Comparison of ENCODE assay signal across 1 cellular context in genomic region chr20:2655331-2656116, GRCh38.
TF ChIP-seq lines count a peak whose summit lies in the region.

No MANE protein-coding gene starts in this region.

TF ChIP-seq in HepG2, 621 proteins besides CTCF, POLR2A, EP300 and RAD21 (continued from another document and continues in another):
- TF ChIP-seq ZNF563 (CRISPR knock-in tag; IDR thresholded peaks at IDR 0.05) (0 out of 2 replicates have a peak, but pooled peaks have one; percentile 41), ZNF337 (CRISPR knock-in tag; IDR thresholded peaks at IDR 0.05; ENCODE audit: borderline replicate concordance, low read depth) (no peak), PCBP1 (IDR thresholded peaks at IDR 0.05; ENCODE audit: borderline replicate concordance, low read depth, low read length) (no peak), ZBTB33 (CRISPR knock-in tag; IDR thresholded peaks at IDR 0.05) (no peak), KDM5B (CRISPR knock-in tag; IDR thresholded peaks at IDR 0.05; ENCODE audit: borderline replicate concordance) (no peak), CHD2 (IDR thresholded peaks at IDR 0.05; ENCODE audit: low read depth, low read length) (no peak), RBM22 (optimal IDR thresholded peaks at IDR 0.05; ENCODE audit: low read length) (peak; percentile 40), YEATS4 (CRISPR knock-in tag; IDR thresholded peaks at IDR 0.05; ENCODE audit: borderline replicate concordance) (no peak), CENPT (CRISPR knock-in tag; IDR thresholded peaks at IDR 0.05; ENCODE audit: low read depth) (no peak), ZNF619 (CRISPR knock-in tag; IDR thresholded peaks at IDR 0.05) (no peak), ZNF296 (CRISPR knock-in tag; conservative IDR thresholded peaks at IDR 0.05) (no peak), EZH2 (conservative IDR thresholded peaks at IDR 0.05; ENCODE audit: low read depth, low read length) (no peak), NFYC (CRISPR knock-in tag; IDR thresholded peaks at IDR 0.05) (no peak), ZNF138 (CRISPR knock-in tag; IDR thresholded peaks at IDR 0.05; ENCODE audit: low read depth) (no peak), ZNF263 (CRISPR knock-in tag; IDR thresholded peaks at IDR 0.05) (no peak), BCL6 (CRISPR knock-in tag; IDR thresholded peaks at IDR 0.05) (no peak), NONO (IDR thresholded peaks at IDR 0.05) (no peak), NONO (CRISPR knock-in tag; conservative IDR thresholded peaks at IDR 0.05) (0 out of 2 replicates have a peak, but pooled peaks have one; percentile 18), SKIL (CRISPR knock-in tag; IDR thresholded peaks at IDR 0.05; ENCODE audit: borderline replicate concordance) (0 out of 2 replicates have a peak, but pooled peaks have one; percentile 35), ZC3H4 (CRISPR knock-in tag; IDR thresholded peaks at IDR 0.05; ENCODE audit: borderline replicate concordance) (no peak), FIP1L1 (IDR thresholded peaks at IDR 0.05; ENCODE audit: borderline replicate concordance, insufficient read depth, low read depth, low read length) (no peak), HES4 (CRISPR knock-in tag; IDR thresholded peaks at IDR 0.05; ENCODE audit: borderline replicate concordance) (peak; percentile 25; the same call in 1 of the 2 replicates), ZFX (CRISPR knock-in tag; IDR thresholded peaks at IDR 0.05; ENCODE audit: low read depth) (peak; percentile 2; the same call in 1 of the 2 replicates), ZNF282 (IDR thresholded peaks at IDR 0.05; ENCODE audit: partially characterized antibody) (no peak), KLF13 (CRISPR knock-in tag; IDR thresholded peaks at IDR 0.05) (no peak), ISL2 (CRISPR knock-in tag; IDR thresholded peaks at IDR 0.05) (no peak), THAP7 (CRISPR knock-in tag; IDR thresholded peaks at IDR 0.05) (no peak), HNRNPL (IDR thresholded peaks at IDR 0.05; ENCODE audit: low read depth, low read length) (peak; percentile 42; the same call in 1 of the 2 replicates), PRMT3 (CRISPR knock-in tag; IDR thresholded peaks at IDR 0.05; ENCODE audit: borderline replicate concordance, low read depth) (no peak), ZSCAN22 (CRISPR knock-in tag; IDR thresholded peaks at IDR 0.05) (0 out of 2 replicates have a peak, but pooled peaks have one; percentile 1), TEF (CRISPR knock-in tag; IDR thresholded peaks at IDR 0.05) (no peak), ISX (CRISPR knock-in tag; conservative IDR thresholded peaks at IDR 0.05) (no peak), ZNF382 (CRISPR knock-in tag; IDR thresholded peaks at IDR 0.05; ENCODE audit: borderline replicate concordance) (no peak), ELF4 (CRISPR knock-in tag; IDR thresholded peaks at IDR 0.05; ENCODE audit: borderline replicate concordance) (no peak), THAP8 (CRISPR knock-in tag; IDR thresholded peaks at IDR 0.05; ENCODE audit: borderline replicate concordance) (no peak), ZNF569 (CRISPR knock-in tag; IDR thresholded peaks at IDR 0.05; ENCODE audit: borderline replicate concordance) (no peak), GATA4 (IDR thresholded peaks at IDR 0.05; ENCODE audit: borderline replicate concordance, low read depth) (no peak), SIX4 (CRISPR knock-in tag; IDR thresholded peaks at IDR 0.05) (no peak), ZNF790 (CRISPR knock-in tag; IDR thresholded peaks at IDR 0.05; ENCODE audit: borderline replicate concordance) (no peak; the same call in 1 of the 2 replicates), NFATC3 (CRISPR knock-in tag; IDR thresholded peaks at IDR 0.05) (no peak), ZNF124 (CRISPR knock-in tag; IDR thresholded peaks at IDR 0.05) (no peak)
- TF ChIP-seq, protein P1, sequence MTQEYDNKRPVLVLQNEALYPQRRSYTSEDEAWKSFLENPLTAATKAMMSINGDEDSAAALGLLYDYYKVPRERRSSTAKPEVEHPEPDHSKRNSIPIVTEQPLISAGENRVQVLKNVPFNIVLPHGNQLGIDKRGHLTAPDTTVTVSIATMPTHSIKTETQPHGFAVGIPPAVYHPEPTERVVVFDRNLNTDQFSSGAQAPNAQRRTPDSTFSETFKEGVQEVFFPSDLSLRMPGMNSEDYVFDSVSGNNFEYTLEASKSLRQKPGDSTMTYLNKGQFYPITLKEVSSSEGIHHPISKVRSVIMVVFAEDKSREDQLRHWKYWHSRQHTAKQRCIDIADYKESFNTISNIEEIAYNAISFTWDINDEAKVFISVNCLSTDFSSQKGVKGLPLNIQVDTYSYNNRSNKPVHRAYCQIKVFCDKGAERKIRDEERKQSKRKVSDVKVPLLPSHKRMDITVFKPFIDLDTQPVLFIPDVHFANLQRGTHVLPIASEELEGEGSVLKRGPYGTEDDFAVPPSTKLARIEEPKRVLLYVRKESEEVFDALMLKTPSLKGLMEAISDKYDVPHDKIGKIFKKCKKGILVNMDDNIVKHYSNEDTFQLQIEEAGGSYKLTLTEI (CRISPR knock-in tag; conservative IDR thresholded peaks at IDR 0.05): no peak
- TF ChIP-seq, protein P2, sequence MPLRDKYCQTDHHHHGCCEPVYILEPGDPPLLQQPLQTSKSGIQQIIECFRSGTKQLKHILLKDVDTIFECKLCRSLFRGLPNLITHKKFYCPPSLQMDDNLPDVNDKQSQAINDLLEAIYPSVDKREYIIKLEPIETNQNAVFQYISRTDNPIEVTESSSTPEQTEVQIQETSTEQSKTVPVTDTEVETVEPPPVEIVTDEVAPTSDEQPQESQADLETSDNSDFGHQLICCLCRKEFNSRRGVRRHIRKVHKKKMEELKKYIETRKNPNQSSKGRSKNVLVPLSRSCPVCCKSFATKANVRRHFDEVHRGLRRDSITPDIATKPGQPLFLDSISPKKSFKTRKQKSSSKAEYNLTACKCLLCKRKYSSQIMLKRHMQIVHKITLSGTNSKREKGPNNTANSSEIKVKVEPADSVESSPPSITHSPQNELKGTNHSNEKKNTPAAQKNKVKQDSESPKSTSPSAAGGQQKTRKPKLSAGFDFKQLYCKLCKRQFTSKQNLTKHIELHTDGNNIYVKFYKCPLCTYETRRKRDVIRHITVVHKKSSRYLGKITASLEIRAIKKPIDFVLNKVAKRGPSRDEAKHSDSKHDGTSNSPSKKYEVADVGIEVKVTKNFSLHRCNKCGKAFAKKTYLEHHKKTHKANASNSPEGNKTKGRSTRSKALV (CRISPR knock-in tag; IDR thresholded peaks at IDR 0.05): no peak
- TF ChIP-seq, protein P3, sequence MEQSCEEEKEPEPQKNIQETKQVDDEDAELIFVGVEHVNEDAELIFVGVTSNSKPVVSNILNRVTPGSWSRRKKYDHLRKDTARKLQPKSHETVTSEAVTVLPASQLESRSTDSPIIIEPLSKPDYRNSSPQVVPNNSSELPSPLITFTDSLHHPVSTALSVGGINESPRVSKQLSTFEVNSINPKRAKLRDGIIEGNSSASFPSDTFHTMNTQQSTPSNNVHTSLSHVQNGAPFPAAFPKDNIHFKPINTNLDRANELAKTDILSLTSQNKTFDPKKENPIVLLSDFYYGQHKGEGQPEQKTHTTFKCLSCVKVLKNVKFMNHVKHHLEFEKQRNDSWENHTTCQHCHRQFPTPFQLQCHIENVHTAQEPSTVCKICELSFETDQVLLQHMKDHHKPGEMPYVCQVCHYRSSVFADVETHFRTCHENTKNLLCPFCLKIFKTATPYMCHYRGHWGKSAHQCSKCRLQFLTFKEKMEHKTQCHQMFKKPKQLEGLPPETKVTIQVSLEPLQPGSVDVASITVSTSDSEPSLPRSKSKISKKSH (CRISPR knock-in tag; IDR thresholded peaks at IDR 0.05; ENCODE audit: borderline replicate concordance): 0 out of 2 replicates have a peak, but pooled peaks have one; percentile 27
- TF ChIP-seq, protein P4, sequence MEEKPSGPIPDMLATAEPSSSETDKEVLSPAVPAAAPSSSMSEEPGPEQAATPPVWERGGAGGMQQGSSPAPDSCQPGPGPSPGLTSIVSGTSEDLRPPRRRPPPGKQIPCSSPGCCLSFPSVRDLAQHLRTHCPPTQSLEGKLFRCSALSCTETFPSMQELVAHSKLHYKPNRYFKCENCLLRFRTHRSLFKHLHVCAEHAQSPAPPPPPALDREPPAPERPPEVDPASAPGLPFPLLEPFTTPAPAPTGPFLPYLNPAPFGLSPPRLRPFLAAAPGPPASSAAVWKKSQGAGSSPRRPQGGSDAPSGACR (CRISPR knock-in tag; IDR thresholded peaks at IDR 0.05): no peak
- TF ChIP-seq, protein P5, sequence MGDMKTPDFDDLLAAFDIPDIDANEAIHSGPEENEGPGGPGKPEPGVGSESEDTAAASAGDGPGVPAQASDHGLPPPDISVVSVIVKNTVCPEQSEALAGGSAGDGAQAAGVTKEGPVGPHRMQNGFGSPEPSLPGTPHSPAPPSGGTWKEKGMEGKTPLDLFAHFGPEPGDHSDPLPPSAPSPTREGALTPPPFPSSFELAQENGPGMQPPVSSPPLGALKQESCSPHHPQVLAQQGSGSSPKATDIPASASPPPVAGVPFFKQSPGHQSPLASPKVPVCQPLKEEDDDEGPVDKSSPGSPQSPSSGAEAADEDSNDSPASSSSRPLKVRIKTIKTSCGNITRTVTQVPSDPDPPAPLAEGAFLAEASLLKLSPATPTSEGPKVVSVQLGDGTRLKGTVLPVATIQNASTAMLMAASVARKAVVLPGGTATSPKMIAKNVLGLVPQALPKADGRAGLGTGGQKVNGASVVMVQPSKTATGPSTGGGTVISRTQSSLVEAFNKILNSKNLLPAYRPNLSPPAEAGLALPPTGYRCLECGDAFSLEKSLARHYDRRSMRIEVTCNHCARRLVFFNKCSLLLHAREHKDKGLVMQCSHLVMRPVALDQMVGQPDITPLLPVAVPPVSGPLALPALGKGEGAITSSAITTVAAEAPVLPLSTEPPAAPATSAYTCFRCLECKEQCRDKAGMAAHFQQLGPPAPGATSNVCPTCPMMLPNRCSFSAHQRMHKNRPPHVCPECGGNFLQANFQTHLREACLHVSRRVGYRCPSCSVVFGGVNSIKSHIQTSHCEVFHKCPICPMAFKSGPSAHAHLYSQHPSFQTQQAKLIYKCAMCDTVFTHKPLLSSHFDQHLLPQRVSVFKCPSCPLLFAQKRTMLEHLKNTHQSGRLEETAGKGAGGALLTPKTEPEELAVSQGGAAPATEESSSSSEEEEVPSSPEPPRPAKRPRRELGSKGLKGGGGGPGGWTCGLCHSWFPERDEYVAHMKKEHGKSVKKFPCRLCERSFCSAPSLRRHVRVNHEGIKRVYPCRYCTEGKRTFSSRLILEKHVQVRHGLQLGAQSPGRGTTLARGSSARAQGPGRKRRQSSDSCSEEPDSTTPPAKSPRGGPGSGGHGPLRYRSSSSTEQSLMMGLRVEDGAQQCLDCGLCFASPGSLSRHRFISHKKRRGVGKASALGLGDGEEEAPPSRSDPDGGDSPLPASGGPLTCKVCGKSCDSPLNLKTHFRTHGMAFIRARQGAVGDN (CRISPR knock-in tag; IDR thresholded peaks at IDR 0.05): peak; percentile 33; the same call in 1 of the 2 replicates
- TF ChIP-seq, protein P6, sequence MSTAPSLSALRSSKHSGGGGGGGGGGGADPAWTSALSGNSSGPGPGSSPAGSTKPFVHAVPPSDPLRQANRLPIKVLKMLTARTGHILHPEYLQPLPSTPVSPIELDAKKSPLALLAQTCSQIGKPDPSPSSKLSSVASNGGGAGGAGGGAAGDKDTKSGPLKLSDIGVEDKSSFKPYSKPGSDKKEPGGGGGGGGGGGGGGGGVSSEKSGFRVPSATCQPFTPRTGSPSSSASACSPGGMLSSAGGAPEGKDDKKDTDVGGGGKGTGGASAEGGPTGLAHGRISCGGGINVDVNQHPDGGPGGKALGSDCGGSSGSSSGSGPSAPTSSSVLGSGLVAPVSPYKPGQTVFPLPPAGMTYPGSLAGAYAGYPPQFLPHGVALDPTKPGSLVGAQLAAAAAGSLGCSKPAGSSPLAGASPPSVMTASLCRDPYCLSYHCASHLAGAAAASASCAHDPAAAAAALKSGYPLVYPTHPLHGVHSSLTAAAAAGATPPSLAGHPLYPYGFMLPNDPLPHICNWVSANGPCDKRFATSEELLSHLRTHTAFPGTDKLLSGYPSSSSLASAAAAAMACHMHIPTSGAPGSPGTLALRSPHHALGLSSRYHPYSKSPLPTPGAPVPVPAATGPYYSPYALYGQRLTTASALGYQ (CRISPR knock-in tag; IDR thresholded peaks at IDR 0.05): no peak
